ENCODE assay signal across 11 cellular contexts in the genomic region with DNA sequence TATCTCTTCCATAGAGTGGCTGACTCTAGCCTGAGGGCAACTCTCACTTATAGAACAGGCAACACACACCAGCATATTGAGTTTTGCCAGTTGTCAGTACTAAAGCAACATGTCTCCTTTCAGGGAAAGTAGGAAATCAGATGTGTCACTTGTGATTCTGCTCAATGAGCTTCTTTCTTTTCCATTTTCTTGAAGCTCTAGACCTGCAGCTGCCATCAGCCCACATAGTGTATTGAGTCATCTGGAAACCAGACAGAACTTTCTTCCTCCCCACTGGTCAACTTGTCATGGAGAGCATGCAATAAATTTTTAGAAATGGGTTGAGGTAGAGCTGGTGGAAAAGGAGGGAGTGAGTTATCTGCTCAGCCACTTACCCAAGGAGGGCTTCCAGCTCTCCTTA.
A peak's percentile ranks its signal among the peaks of the same experiment; 100 is the strongest.
DNase-seq lines count a peak whose midpoint lies in the region; ATAC-seq and TF ChIP-seq lines count a peak whose summit lies in the region.
"Had no signal": no experiment of that assay in that cellular context is flagged by ENCODE, and none has a peak within 500 bp of the region (broad histone marks: within the 10 kb centered on the region; RNA-seq: fewer than 3 reads in every experiment).

No MANE protein-coding gene starts in this region.

- no peak for TF ChIP-seq CTCF in upper lobe of right lung (IDR thresholded peaks at IDR 0.05)

- H3K27me3 Mint-ChIP-seq in activated T-helper 17 cell treated with anti-CD3 and anti-CD28 coated beads, Interleukin-2, amount 50 U/mL, for 72 hours: no peaks in the 10 kb centered on the region

- no peaks in the 10 kb centered on the region for H3K4me1 ChIP-seq in upper lobe of right lung

- no peaks in the 10 kb centered on the region for H3K27me3 ChIP-seq in upper lobe of right lung
- H3K27me3 ChIP-seq: neutrophil had no signal

- peaks cover 5% of the 10 kb centered on the region for H3K4me1 Mint-ChIP-seq in activated T-helper 17 cell treated with anti-CD3 and anti-CD28 coated beads, Interleukin-2, amount 50 U/mL, for 72 hours

- ATAC-seq in GM18499 (IDR thresholded peaks at IDR 0.05; ENCODE audit: insufficient read depth, unreplicated experiment) (peak; percentile 56), GM19463 (IDR thresholded peaks at IDR 0.05; ENCODE audit: unreplicated experiment) (peak; percentile 57), HG03095 (IDR thresholded peaks at IDR 0.05; ENCODE audit: unreplicated experiment) (peak; percentile 56), upper lobe of right lung (no peak)
- ATAC-seq in activated T-helper 17 cell treated with anti-CD3 and anti-CD28 coated beads, Interleukin-2, amount 50 U/mL, for 72 hours (replicated peaks): peak; percentile 86

- H3K9me3 Mint-ChIP-seq in activated T-helper 17 cell treated with anti-CD3 and anti-CD28 coated beads, Interleukin-2, amount 50 U/mL, for 72 hours: peaks cover 6% of the 10 kb centered on the region

- H3K36me3 Mint-ChIP-seq in activated T-helper 17 cell treated with anti-CD3 and anti-CD28 coated beads, Interleukin-2, amount 50 U/mL, for 72 hours (ENCODE audit: low read depth): no peaks in the 10 kb centered on the region

- H3K4me3 ChIP-seq in upper lobe of right lung: no peak overlapping the region

- no peaks in the 10 kb centered on the region for H3K36me3 ChIP-seq in upper lobe of right lung
- H3K36me3 ChIP-seq: neutrophil had no signal

- no peaks in the 10 kb centered on the region for H3K9me3 ChIP-seq in upper lobe of right lung
- H3K9me3 ChIP-seq: neutrophil had no signal

- intact Hi-C loops in upper lobe of right lung (cut with DNase I): no loop called here
- intact Hi-C loops in posterior vena cava (cut with DNase I): no loop called here

- no peak overlapping the region for H3K27ac ChIP-seq in upper lobe of right lung
- H3K27ac ChIP-seq: neutrophil had no signal

- DNase-seq in DMS79 (lab: John Stamatoyannopoulos, UW) (no peak), NCI-H82 (lab: John Stamatoyannopoulos, UW) (no peak), upper lobe of right lung (no peak), posterior vena cava (ENCODE audit: low spot score) (no peak)
- DNase-seq: COR-L47, NCI-H1436 had no signal

- no peak overlapping the region for H3K4me3 Mint-ChIP-seq in activated T-helper 17 cell treated with anti-CD3 and anti-CD28 coated beads, Interleukin-2, amount 50 U/mL, for 72 hours

- peak overlapping the region; percentile 9 for H3K27ac Mint-ChIP-seq in activated T-helper 17 cell treated with anti-CD3 and anti-CD28 coated beads, Interleukin-2, amount 50 U/mL, for 72 hours
